In the genomic region with DNA sequence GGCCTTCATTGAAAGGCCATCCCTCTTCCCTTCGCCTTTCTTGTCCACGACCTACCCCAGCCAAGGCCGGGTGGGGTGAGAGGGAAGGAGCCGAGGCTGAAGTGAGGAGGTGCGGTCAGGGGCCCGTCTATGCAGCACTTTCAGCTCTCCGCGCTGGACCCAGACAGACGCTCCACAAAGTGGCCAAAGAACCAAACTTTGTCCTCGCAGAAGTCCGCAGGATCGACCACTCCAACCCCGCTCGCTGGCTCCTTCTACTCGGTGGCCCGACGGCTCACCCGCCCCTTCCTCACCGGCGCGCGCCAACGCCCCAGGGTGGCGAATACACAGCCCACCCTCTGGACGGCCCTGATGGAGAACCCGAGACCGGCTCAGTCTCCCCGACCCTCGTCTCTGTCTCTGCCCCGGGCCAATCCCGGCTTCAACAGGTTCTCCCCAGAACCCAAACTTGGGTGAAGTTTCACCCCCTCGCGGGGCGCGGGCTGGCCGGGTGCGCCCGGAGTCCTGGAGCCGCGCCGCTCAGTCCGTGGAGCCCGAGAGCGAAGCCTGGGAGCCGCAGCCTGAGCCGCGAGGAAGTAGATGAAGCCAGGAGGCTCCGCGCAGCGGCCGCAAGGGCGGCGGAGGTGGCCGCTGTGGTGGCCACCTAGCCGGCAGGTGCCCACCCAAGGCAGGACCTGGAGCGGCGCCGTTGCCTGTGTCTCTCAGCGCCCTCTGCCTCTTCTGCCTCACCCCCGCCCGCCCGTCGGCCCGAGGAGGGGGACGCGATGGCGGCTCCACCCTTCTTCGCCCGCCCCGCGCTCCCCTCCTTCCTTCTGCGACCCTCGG, we compare ENCODE assay signal across 23 cellular contexts. TPM values are rescaled to one million over a fixed set of nuclear protein-coding genes. Genes with fewer than 3 reads are reported as not detected.
DNase-seq lines count a peak whose midpoint lies in the region; ATAC-seq and TF ChIP-seq lines count a peak whose summit lies in the region.
"Had no signal": no experiment of that assay in that cellular context is flagged by ENCODE, and none has a peak within 500 bp of the region (broad histone marks: within the 10 kb centered on the region; RNA-seq: fewer than 3 reads in every experiment).

No MANE protein-coding gene starts in this region.

- H4K91ac ChIP-seq in H9 (ENCODE audit: insufficient read length, low read depth, low read length): no peak overlapping the region

- H3K27ac Mint-ChIP-seq in activated T-cell treated with anti-CD3 and anti-CD28 coated beads, Interleukin-2, amount 50 U/mL, for 24 hours: no peak overlapping the region
- H3K27ac Mint-ChIP-seq in H9 (no peak overlapping the region), chondrocyte (ENCODE audit: unreplicated experiment) (no peak overlapping the region)
- H3K27ac Mint-ChIP-seq: CD8-positive, alpha-beta memory T cell; stimulated activated memory B cell treated with anti-CD40 and anti-IgM and Interleukin-4, amounts not matched to agents 10 μg/mL and 1 μg/mL and 100 μg/mL, for 72 hours; T-helper 17 cell had no signal

- no peak for ATAC-seq in HG02852 (IDR thresholded peaks at IDR 0.05; ENCODE audit: unreplicated experiment)
- ATAC-seq: gastroesophageal sphincter; left colon; stimulated activated memory B cell treated with anti-CD40 and anti-IgM and Interleukin-4, amounts not matched to agents 10 μg/mL and 1 μg/mL and 100 μg/mL, for 72 hours; T-helper 17 cell had no signal

- no peak overlapping the region; the same call in 1 of the 2 replicates for H2BK15ac ChIP-seq in H9 (ENCODE audit: low read depth, low read length)

- no peak overlapping the region for H3T11ph ChIP-seq in H9 (ENCODE audit: low read length)

- peaks cover 16% of the 10 kb centered on the region; the same call in 1 of the 2 replicates for H3K27me3 ChIP-seq in H9 (ENCODE audit: insufficient read depth, low read length)

- peaks cover 8% of the 10 kb centered on the region for H3K4me1 Mint-ChIP-seq in activated T-cell treated with anti-CD3 and anti-CD28 coated beads, Interleukin-2, amount 50 U/mL, for 24 hours (ENCODE audit: low read depth)
- H3K4me1 Mint-ChIP-seq in H9 (no peaks in the 10 kb centered on the region), chondrocyte (ENCODE audit: low read depth) (no peaks in the 10 kb centered on the region)
- H3K4me1 Mint-ChIP-seq: stimulated activated memory B cell treated with anti-CD40 and anti-IgM and Interleukin-4, amounts not matched to agents 10 μg/mL and 1 μg/mL and 100 μg/mL, for 72 hours had no signal

- H3K56ac ChIP-seq in H9 (ENCODE audit: insufficient read length, low read depth, low read length): no peak overlapping the region

- no peak overlapping the region for H4K8ac ChIP-seq in H9 (replicated peaks; ENCODE audit: insufficient read length, low read depth, low read length)

- intact Hi-C loops in posterior vena cava (cut with DNase I): no loop called here

- no peak overlapping the region for H3K9ac ChIP-seq in H9 (ENCODE audit: extremely low read depth, insufficient read length, low read length)

- H2BK120ac ChIP-seq in H9 (ENCODE audit: low read depth, low read length, poor library complexity, severe bottlenecking): no peak overlapping the region

- WGBS in H9 (ENCODE audit: extremely low coverage, insufficient read length, low lambda C conversion rate): no CpG with 5 or more reads among the region's 73 CpGs

- no peaks in the 10 kb centered on the region for H3K23me2 ChIP-seq in H9 (ENCODE audit: insufficient read length, low read depth, low read length, poor library complexity, severe bottlenecking)

- H3K23ac ChIP-seq in H9 (ENCODE audit: insufficient read length, low read depth, low read length): no peak overlapping the region

- H3K27ac ChIP-seq in H9 (ENCODE audit: insufficient read length, low read depth, low read length): no peak overlapping the region
- H3K27ac ChIP-seq: gastroesophageal sphincter, thyroid gland had no signal

- TF ChIP-seq CTCF in H9 (conservative IDR thresholded peaks at IDR 0.05): no peak
- TF ChIP-seq CTCF in chondrocyte (IDR thresholded peaks at IDR 0.05): no peak

- peak overlapping the region; percentile 24 for H3K4me2 ChIP-seq in H9 (ENCODE audit: insufficient read depth, insufficient read length, low read length)

- no peak overlapping the region for H2AFZ ChIP-seq in H9 (ENCODE audit: low read length)

- H3K4me1 ChIP-seq in H9 (ENCODE audit: insufficient read depth, low read length): no peaks in the 10 kb centered on the region

- H3K18ac ChIP-seq in H9 (ENCODE audit: insufficient read length, low read depth, low read length): no peak overlapping the region

- no peak overlapping the region for H3K4ac ChIP-seq in H9 (ENCODE audit: low read depth, low read length)

- no peak overlapping the region; the same call in 1 of the 2 replicates for H3K14ac ChIP-seq in H9 (ENCODE audit: insufficient read depth, low read length)

- H3K36me3 Mint-ChIP-seq in activated T-cell treated with anti-CD3 and anti-CD28 coated beads, Interleukin-2, amount 50 U/mL, for 24 hours (ENCODE audit: low read depth): no peaks in the 10 kb centered on the region
- H3K36me3 Mint-ChIP-seq in H9 (ENCODE audit: insufficient read depth in 1 of 3, low read depth in 3 of 3) (peaks cover 5 to 12% (median 9%) of the 10 kb centered on the region in 3 experiments; a peak in 6 of 7 replicates), chondrocyte (ENCODE audit: low read depth) (peaks cover 2% of the 10 kb centered on the region)
- H3K36me3 Mint-ChIP-seq: stimulated activated memory B cell treated with anti-CD40 and anti-IgM and Interleukin-4, amounts not matched to agents 10 μg/mL and 1 μg/mL and 100 μg/mL, for 72 hours had no signal

- peak overlapping the region; percentile 27 for H3K4me3 Mint-ChIP-seq in activated T-cell treated with anti-CD3 and anti-CD28 coated beads, Interleukin-2, amount 50 U/mL, for 24 hours
- no peak overlapping the region; a peak in 1 of 5 replicates for H3K4me3 Mint-ChIP-seq in H9
- no peak overlapping the region for H3K4me3 Mint-ChIP-seq in chondrocyte (ENCODE audit: unreplicated experiment)
- H3K4me3 Mint-ChIP-seq: stimulated activated memory B cell treated with anti-CD40 and anti-IgM and Interleukin-4, amounts not matched to agents 10 μg/mL and 1 μg/mL and 100 μg/mL, for 72 hours; T-helper 17 cell had no signal

- peaks cover 59% of the 10 kb centered on the region for H3K27me3 Mint-ChIP-seq in activated T-cell treated with anti-CD3 and anti-CD28 coated beads, Interleukin-2, amount 50 U/mL, for 24 hours
- H3K27me3 Mint-ChIP-seq in H9 (ENCODE audit: low read depth) (peaks cover 12% of the 10 kb centered on the region), chondrocyte (ENCODE audit: low read depth) (peaks cover 5% of the 10 kb centered on the region)

- H3K9me3 Mint-ChIP-seq in activated T-cell treated with anti-CD3 and anti-CD28 coated beads, Interleukin-2, amount 50 U/mL, for 24 hours: no peaks in the 10 kb centered on the region
- H3K9me3 Mint-ChIP-seq in H9: peaks cover 12 to 22% of the 10 kb centered on the region in 2 experiments
- H3K9me3 Mint-ChIP-seq in chondrocyte (ENCODE audit: low read depth): peaks cover 3% of the 10 kb centered on the region

- no peaks in the 10 kb centered on the region for H4K20me1 ChIP-seq in H9 (ENCODE audit: control insufficient read depth, insufficient read depth, insufficient read length)

- H3K79me1 ChIP-seq in H9 (ENCODE audit: insufficient read depth, low read depth, low read length, poor library complexity, severe bottlenecking): no peaks in the 10 kb centered on the region

- no peak overlapping the region for H2BK20ac ChIP-seq in H9 (ENCODE audit: low read depth, low read length, poor library complexity, severe bottlenecking)

- H3K79me2 ChIP-seq in H9 (ENCODE audit: insufficient read depth, low read length): no peaks in the 10 kb centered on the region

- no peak overlapping the region for H2BK12ac ChIP-seq in H9 (ENCODE audit: insufficient read length, low read depth, low read length)

- no peak overlapping the region for H2AK5ac ChIP-seq in H9 (ENCODE audit: insufficient read length, low read length)

- no peaks in the 10 kb centered on the region for H3K9me3 ChIP-seq in H9 (ENCODE audit: control insufficient read depth, low read depth, low read length)
- H3K9me3 ChIP-seq: mucosa of descending colon, thyroid gland had no signal

- DNase-seq in activated T-cell treated with anti-CD3 and anti-CD28 coated beads, Interleukin-2, amount 50 U/mL, for 24 hours: peak; percentile 34
- DNase-seq in activated T-cell treated with anti-CD3 and anti-CD28 coated beads, Interleukin-2, amount 50 U/mL, for 48 hours: no peak
- no peak for DNase-seq in H9
- peak; percentile 91 for DNase-seq in chondrocyte (ENCODE audit: low spot score)
- DNase-seq in posterior vena cava (ENCODE audit: low spot score): peak; percentile 79
- DNase-seq in hypothalamus (lab: John Stamatoyannopoulos, UW): no peak
- DNase-seq in NCI-H1105 treated with DMSO at 0.1 percent for 48 hours (lab: John Stamatoyannopoulos, UW): no peak
- DNase-seq: activated CD4-positive, alpha-beta T cell treated with anti-CD3 and anti-CD28 coated beads, Interleukin-2, amount 50 U/mL, for 48 hours; caudate nucleus; DND-41; Karpas-422; NCI-H1092 treated with DMSO at 0.1 percent for 48 hours; NCI-H2081 treated with DMSO at 0.1 percent for 48 hours; NCI-H524 treated with DMSO at 0.1 percent for 48 hours; SHP77 treated with DMSO at 0.1 percent for 48 hours; T-helper 17 cell; thyroid gland had no signal

- H2BK5ac ChIP-seq in H9 (ENCODE audit: insufficient read length, low read length): no peak overlapping the region

- no peak overlapping the region for H4K5ac ChIP-seq in H9 (ENCODE audit: insufficient read length, low read depth, low read length)

RNA-seq across cellular contexts. Expression of a gene that starts 26.7 kb away (rescaled TPM):
- total RNA-seq in H9 (2021): 0.15 and 0.20 TPM in 2 replicates
- total RNA-seq in chondrocyte: not detected in 3 replicates
- not detected for total RNA-seq in posterior vena cava
- total RNA-seq: CD8-positive, alpha-beta memory T cell; gastroesophageal sphincter; thyroid gland had no signal

RNA-seq across cellular contexts. Expression of a gene that starts 54.7 kb away (rescaled TPM):
- total RNA-seq in H9 (2021): 1.3 and 1.4 TPM in 2 replicates
- total RNA-seq in chondrocyte: not detected in 3 replicates
- not detected for total RNA-seq in posterior vena cava
- total RNA-seq: CD8-positive, alpha-beta memory T cell; gastroesophageal sphincter; T-helper 17 cell; thyroid gland had no signal

Comparison
In these comparisons a context has a peak if more than half of its experiments do, and no peak if none do; other contexts are left out.
1. DNase-seq: peak in activated T-cell treated with anti-CD3 and anti-CD28 coated beads, Interleukin-2, amount 50 U/mL, for 24 hours (single experiment), chondrocyte (single experiment) and posterior vena cava (single experiment); none in activated T-cell treated with anti-CD3 and anti-CD28 coated beads, Interleukin-2, amount 50 U/mL, for 48 hours (0 of 2), H9 (single experiment), hypothalamus (0 of 51) and NCI-H1105 treated with DMSO at 0.1 percent for 48 hours (single experiment).